Comparison of ENCODE assay signal across 21 cellular contexts in the genomic region with DNA sequence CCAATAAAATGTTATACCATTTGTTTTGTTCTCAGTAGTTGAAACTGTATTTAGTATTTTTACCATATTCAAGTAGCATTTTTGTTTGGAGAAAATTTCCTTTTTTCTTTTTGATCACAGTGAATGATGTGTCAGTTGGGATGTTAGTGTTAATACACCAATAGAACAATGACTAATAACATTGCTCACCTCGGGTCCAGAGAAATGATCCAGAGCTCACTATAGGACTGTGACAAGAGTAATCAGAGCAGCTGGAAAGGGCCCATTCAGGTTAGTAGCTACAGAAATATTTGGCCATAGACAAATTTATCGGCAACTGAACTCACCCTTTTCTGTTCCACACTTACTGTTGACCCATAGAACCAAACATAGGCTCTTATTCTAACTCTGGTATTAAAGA.
DNase-seq lines count a peak whose midpoint lies in the region; ATAC-seq and TF ChIP-seq lines count a peak whose summit lies in the region.
"Had no signal": no experiment of that assay in that cellular context is flagged by ENCODE, and none has a peak within 500 bp of the region (broad histone marks: within the 10 kb centered on the region; RNA-seq: fewer than 3 reads in every experiment).

No MANE protein-coding gene starts in this region.

- CTCF ChIA-PET in RWPE1 (lab: Yijun Ruan, JAX) (interaction anchor here (0.7 kb wide), 1 partner anchor 844 kb away, joined by 4 read pairs; no protein-coding TSS in a partner anchor), Calu3 (lab: Charles Lee) (no interaction called here), A673 (lab: Charles Lee) (no interaction called here)

- no peaks in the 10 kb centered on the region for H3K36me3 Mint-ChIP-seq in Calu3 (ENCODE audit: insufficient read depth, unreplicated experiment)
- H3K36me3 Mint-ChIP-seq: CD14-positive monocyte, T-cell had no signal

- intact Hi-C loops in Calu3 (cut with micrococcal nuclease; ENCODE audit: unreplicated experiment), result no loop called here
- intact Hi-C loops in A673 (cut with micrococcal nuclease; ENCODE audit: unreplicated experiment), result no loop called here

- no peaks in the 10 kb centered on the region for H3K9me3 Mint-ChIP-seq in Calu3 (ENCODE audit: low read depth, unreplicated experiment)

- no peaks in the 10 kb centered on the region for H3K27me3 ChIP-seq in ACC112 (ENCODE audit: insufficient read depth, low read length)
- no peaks in the 10 kb centered on the region for H3K27me3 ChIP-seq in A673 (replicated peaks; ENCODE audit: insufficient read depth, low read depth, low read length, poor library complexity)
- H3K27me3 ChIP-seq: SJCRH30 had no signal

- POLR2A ChIA-PET in RWPE1 (lab: Yijun Ruan, JAX; ENCODE audit: low non-redundant PET), result no interaction called here
- POLR2A ChIA-PET in A673 (lab: Charles Lee; ENCODE audit: low non-redundant PET), result no interaction called here

- no peak overlapping the region for H3K4me3 ChIP-seq in ACC112 (ENCODE audit: low read depth, low read length)
- H3K4me3 ChIP-seq in A673 (ENCODE audit: low read depth, low read length, poor library complexity, severe bottlenecking), result no peak overlapping the region
- H3K4me3 ChIP-seq: SJCRH30 had no signal

- H3K4me3 Mint-ChIP-seq in Calu3 (ENCODE audit: low read depth, unreplicated experiment), result no peak overlapping the region
- H3K4me3 Mint-ChIP-seq: B cell, CD14-positive monocyte, HFFc6, T-cell had no signal

- BruUV-seq in Calu3 (replicated peaks; lab: Mats Ljungman, UMichigan) (no TSS peak), A673 (replicated peaks; lab: Mats Ljungman, UMichigan) (no TSS peak)

- no peaks in the 10 kb centered on the region for H3K4me1 Mint-ChIP-seq in Calu3 (ENCODE audit: low read depth, unreplicated experiment)
- H3K4me1 Mint-ChIP-seq: B cell, CD14-positive monocyte, T-cell had no signal

- DNase-seq in HT1080 (ENCODE audit: low read depth) (peak; percentile 5), RWPE1 (ENCODE audit: low spot score) (peak; percentile 25), glomerular visceral epithelial cell (ENCODE audit: extremely low spot score) (peak; percentile 2), Calu3 (no peak), A673 (ENCODE audit: low spot score) (no peak)
- DNase-seq: DMS79, H7, HFFc6, IMR-90, NCI-H1417, NCI-H1694 treated with DMSO at 0.1 percent for 48 hours, NCI-H2107, NCI-H526 treated with DMSO at 0.1 percent for 48 hours, OCI-M1, SJCRH30, T-cell had no signal

- H3K27ac ChIP-seq in ACC112 (ENCODE audit: low read depth, low read length), result peak overlapping the region; percentile 3; the same call in 1 of the 2 replicates
- no peak overlapping the region for H3K27ac ChIP-seq in RWPE1
- H3K27ac ChIP-seq in A673 (ENCODE audit: low read depth, low read length, poor library complexity, severe bottlenecking), result no peak overlapping the region
- H3K27ac ChIP-seq: KMS-11, SJCRH30 had no signal

- H3K9me3 ChIP-seq in A673 (ENCODE audit: low read depth, low read length, poor library complexity, severe bottlenecking), result no peaks in the 10 kb centered on the region
- H3K9me3 ChIP-seq: SJCRH30 had no signal

- H3K79me2 ChIP-seq in ACC112 (ENCODE audit: control insufficient read depth, insufficient read depth, low read length, unreplicated experiment), result no peaks in the 10 kb centered on the region

- no peak for TF ChIP-seq CTCF in RWPE1 (conservative IDR thresholded peaks at IDR 0.05; ENCODE audit: low read depth)
- no peak for TF ChIP-seq CTCF in Calu3 (IDR thresholded peaks at IDR 0.05; ENCODE audit: unreplicated experiment)
- TF ChIP-seq CTCF in A673 (conservative IDR thresholded peaks at IDR 0.05; ENCODE audit: low read depth, low read length), result no peak

- no peaks in the 10 kb centered on the region for H3K27me3 Mint-ChIP-seq in Calu3 (ENCODE audit: unreplicated experiment)
- H3K27me3 Mint-ChIP-seq: B cell, T-cell had no signal

- H2AFZ ChIP-seq in ACC112 (ENCODE audit: low read length, unreplicated experiment), result no peak overlapping the region

- H3K36me3 ChIP-seq in ACC112 (ENCODE audit: insufficient read depth, low read length) (no peaks in the 10 kb centered on the region), A673 (ENCODE audit: insufficient read depth, low read length, poor library complexity, severe bottlenecking) (no peaks in the 10 kb centered on the region)
- H3K36me3 ChIP-seq: SJCRH30 had no signal

- ATAC-seq in HG03175 (IDR thresholded peaks at IDR 0.05; ENCODE audit: unreplicated experiment), result no peak
- ATAC-seq: T-cell had no signal

- H3K4me1 ChIP-seq in ACC112 (ENCODE audit: control insufficient read depth, insufficient read depth, low read length, unreplicated experiment), result peaks cover 28% of the 10 kb centered on the region
- H3K4me1 ChIP-seq in A673 (ENCODE audit: insufficient read depth, low read length, poor library complexity, severe bottlenecking), result peaks cover 6% of the 10 kb centered on the region

- no peak overlapping the region for H3K27ac Mint-ChIP-seq in Calu3 (ENCODE audit: unreplicated experiment)
- H3K27ac Mint-ChIP-seq: B cell, CD14-positive monocyte, HFFc6, T-cell had no signal

Comparison
In these comparisons a context has a peak if more than half of its experiments do, and no peak if none do; other contexts are left out.
1. DNase-seq: peak in HT1080 (single experiment), RWPE1 (single experiment) and glomerular visceral epithelial cell (single experiment); none in Calu3 (single experiment) and A673 (single experiment).